In genomic region chr19:17348700-17349099, GRCh38 we compare ENCODE assay signal across 8 cellular contexts. TPM values are rescaled to one million over a fixed set of nuclear protein-coding genes. Genes with fewer than 3 reads are reported as not detected.
DNase-seq lines count a peak whose midpoint lies in the region; ATAC-seq, FAIRE-seq and TF ChIP-seq lines count a peak whose summit lies in the region.
"Had no signal": no experiment of that assay in that cellular context is flagged by ENCODE, and none has a peak within 500 bp of the region (broad histone marks: within the 10 kb centered on the region; RNA-seq: fewer than 3 reads in every experiment).

No MANE protein-coding gene starts in this region.

- H3K27me3 ChIP-seq in ascending aorta (no peaks in the 10 kb centered on the region), thoracic aorta (replicated peaks; ENCODE audit: insufficient read depth) (no peaks in the 10 kb centered on the region)

- H3K27ac ChIP-seq in ascending aorta (peak overlapping the region; percentile 87 to 90), thoracic aorta (peak overlapping the region; percentile 73 to 94)

- no peaks in the 10 kb centered on the region for H3K9me3 ChIP-seq in ascending aorta
- H3K9me3 ChIP-seq in thoracic aorta: no peaks in the 10 kb centered on the region

- TF ChIP-seq CTCF in ascending aorta (IDR thresholded peaks at IDR 0.05) (no peak), thoracic aorta (IDR thresholded peaks at IDR 0.05) (no peak)

- H3K4me3 ChIP-seq in ascending aorta: peak overlapping the region in 1 of 2 donors; percentile 34
- peak overlapping the region; percentile 56 for H3K4me3 ChIP-seq in thoracic aorta

- no peak for FAIRE-seq in HTR-8/SVneo (lab: Jason Lieb, UNC)

- ATAC-seq in thoracic aorta (ENCODE audit: insufficient number of reproducible peaks, low FRiP score, low read depth) (peak; percentile 23), HG03025 (IDR thresholded peaks at IDR 0.05; ENCODE audit: low FRiP score, unreplicated experiment) (no peak), HG03108 (IDR thresholded peaks at IDR 0.05; ENCODE audit: unreplicated experiment) (no peak), GM19463 (IDR thresholded peaks at IDR 0.05; ENCODE audit: unreplicated experiment) (no peak)

- H3K4me1 ChIP-seq in ascending aorta (peaks cover 5 to 32% of the 10 kb centered on the region in 2 donors), thoracic aorta (ENCODE audit: control insufficient read depth in 1 of 2, low read depth in 2 of 2) (peaks cover 22 to 47% of the 10 kb centered on the region in 2 donors)

- intact Hi-C loops in ascending aorta (cut with DNase I): no loop called here

- H3K36me3 ChIP-seq in ascending aorta (no peaks in the 10 kb centered on the region), thoracic aorta (no peaks in the 10 kb centered on the region)

- peak; percentile 93 for DNase-seq in HTR-8/SVneo (ENCODE audit: insufficient read length, low spot score)
- DNase-seq in ascending aorta (ENCODE audit: low spot score in 2 of 2): peak; percentile 40 to 92
- peak; percentile 72 for DNase-seq in iPS-NIHi11 (ENCODE audit: low spot score)
- peak; percentile 51 for DNase-seq in thoracic aorta (ENCODE audit: low spot score)
- DNase-seq: activated CD4-positive, alpha-beta T cell treated with anti-CD3 and anti-CD28 coated beads, Interleukin-2, amount 50 U/mL, for 4 hours had no signal

RNA-seq across cellular contexts. Expression of gene GTPBP3, which starts 11.3 kb away (rescaled TPM):
- total RNA-seq in ascending aorta (256 TPM), thoracic aorta (10 to 100 TPM; 20.7 to 72.5 TPM)

RNA-seq across cellular contexts. Expression of gene ANO8, which starts 14.0 kb away (rescaled TPM):
- total RNA-seq in ascending aorta: 34.8 TPM
- total RNA-seq in thoracic aorta: 10 to 100 TPM in 1 of 2 donors, 1 to 10 TPM in 1; 9.5 to 13.4 TPM

RNA-seq across cellular contexts. Expression of gene PLVAP, which starts 28.4 kb away (rescaled TPM):
- total RNA-seq in ascending aorta (378 TPM), thoracic aorta (100 to 1,000 TPM; 120 to 126 TPM)

RNA-seq across cellular contexts. Expression of gene DDA1, which starts 39.3 kb away (rescaled TPM):
- 15.8 TPM for total RNA-seq in ascending aorta
- 10 to 100 TPM in 1 of 2 donors, 1 to 10 TPM in 1; 8.9 to 13.5 TPM for total RNA-seq in thoracic aorta

RNA-seq across cellular contexts. Expression of gene MRPL34, which starts 43.0 kb away (rescaled TPM):
- 98.9 TPM for total RNA-seq in ascending aorta
- 100 to 1,000 TPM; 132 to 140 TPM for total RNA-seq in thoracic aorta
